In the genomic region with DNA sequence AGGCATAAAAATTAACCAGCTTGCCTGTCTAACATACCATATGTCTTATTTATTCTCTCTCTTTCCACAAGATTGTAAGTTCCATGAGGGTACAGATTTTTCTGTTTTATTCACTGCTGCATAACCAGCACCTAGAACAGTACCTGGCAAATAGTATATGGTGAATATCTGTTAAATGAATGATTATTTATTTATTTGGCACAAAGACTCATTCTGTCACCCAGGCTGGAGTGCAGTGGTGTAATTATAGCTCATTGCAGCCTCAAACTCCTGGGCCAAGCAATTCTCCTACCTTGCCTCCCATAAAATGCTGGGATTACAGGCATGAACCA, we compare ENCODE assay signal across 16 cellular contexts.
"Had no signal": no experiment of that assay in that cellular context is flagged by ENCODE, and none has a peak within 500 bp of the region (broad histone marks: within the 10 kb centered on the region; RNA-seq: fewer than 3 reads in every experiment).

No MANE protein-coding gene starts in this region.

- H3K27ac Mint-ChIP-seq: activated T-helper 1 cell treated with anti-CD3 and anti-CD28 coated beads, Interleukin-12 subunit alpha, Interleukin-12 subunit beta, Interleukin-2, Interleukin-4 antibody, amounts not matched to agents 30 ng/mL and 10 ng/mL and 1 ng/mL, durations not matched to agents 14 hours and 24 hours and 36 hours; stimulated activated memory B cell treated with anti-CD40 and anti-IgM and Interleukin-4, amounts not matched to agents 10 μg/mL and 1 μg/mL and 100 μg/mL, for 72 hours had no signal

- H3K9me3 ChIP-seq: psoas muscle, sigmoid colon, tibial artery had no signal

- H3K9me3 Mint-ChIP-seq: activated T-helper 1 cell treated with anti-CD3 and anti-CD28 coated beads, Interleukin-12 subunit alpha, Interleukin-12 subunit beta, Interleukin-2, Interleukin-4 antibody, amounts not matched to agents 30 ng/mL and 10 ng/mL and 1 ng/mL, durations not matched to agents 14 hours and 24 hours and 36 hours; stimulated activated memory B cell treated with anti-CD40 and anti-IgM and Interleukin-4, amounts not matched to agents 10 μg/mL and 1 μg/mL and 100 μg/mL, for 72 hours; T-helper 1 cell treated with Interleukin-12 subunit alpha and Interleukin-12 subunit beta and Interleukin-4 antibody, amounts not matched to agents 30 μg/mL and 1 μg/mL, for 36 hours had no signal

- H3K36me3 ChIP-seq: brain microvascular endothelial cell, sigmoid colon, tibial artery had no signal

- H3K27ac ChIP-seq: brain microvascular endothelial cell, psoas muscle, tibial artery had no signal

- ATAC-seq: left cardiac atrium; stimulated activated memory B cell treated with anti-CD40 and anti-IgM and Interleukin-4, amounts not matched to agents 10 μg/mL and 1 μg/mL and 100 μg/mL, for 72 hours had no signal

- FAIRE-seq: colon had no signal

- DNase-seq: activated gamma-delta T cell treated with Interleukin-2 at 50 U/mL for 16 hours; anterior cingulate cortex; brain microvascular endothelial cell; dorsolateral prefrontal cortex; foreskin fibroblast; left cardiac atrium; midbrain; psoas muscle; sigmoid colon; stimulated activated CD4-positive, alpha-beta T cell treated with anti-CD3 and anti-CD28 coated beads, Interleukin-4, amount 100 ng/mL, for 24 hours; tibial artery had no signal

- H3K4me3 ChIP-seq: dorsolateral prefrontal cortex, lung, psoas muscle, sigmoid colon, tibial artery had no signal

- H3K4me3 Mint-ChIP-seq: activated T-helper 1 cell treated with anti-CD3 and anti-CD28 coated beads, Interleukin-12 subunit alpha, Interleukin-12 subunit beta, Interleukin-2, Interleukin-4 antibody, amounts not matched to agents 30 ng/mL and 10 ng/mL and 1 ng/mL, durations not matched to agents 14 hours and 24 hours and 36 hours; stimulated activated memory B cell treated with anti-CD40 and anti-IgM and Interleukin-4, amounts not matched to agents 10 μg/mL and 1 μg/mL and 100 μg/mL, for 72 hours; T-helper 1 cell treated with Interleukin-12 subunit alpha and Interleukin-12 subunit beta and Interleukin-4 antibody, amounts not matched to agents 30 μg/mL and 1 μg/mL, for 36 hours had no signal

- H3K27me3 Mint-ChIP-seq: stimulated activated memory B cell treated with anti-CD40 and anti-IgM and Interleukin-4, amounts not matched to agents 10 μg/mL and 1 μg/mL and 100 μg/mL, for 72 hours had no signal
